33 cellular contexts compared by ENCODE assay signal in the genomic region with DNA sequence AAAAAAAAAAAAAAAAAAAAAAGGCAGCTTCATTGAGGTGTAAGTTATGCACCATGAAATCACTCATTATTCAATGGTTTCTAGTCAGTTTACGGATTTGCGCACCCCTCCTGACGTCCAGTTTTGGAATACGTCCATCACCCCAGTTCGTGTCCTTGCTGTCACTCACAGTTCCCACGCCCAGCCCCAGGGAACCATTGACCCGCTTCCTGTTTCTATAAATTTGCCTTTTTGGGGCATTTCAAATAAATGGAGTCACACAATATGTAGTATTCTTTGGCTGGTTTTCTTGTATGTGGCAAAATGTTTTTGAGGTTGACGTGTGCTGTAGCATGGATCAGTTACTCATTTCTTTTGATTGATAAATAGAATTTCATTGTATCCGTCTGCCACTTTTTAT. TPM values are rescaled to one million over a fixed set of nuclear protein-coding genes. Genes with fewer than 3 reads are reported as not detected.
"Had no signal": no experiment of that assay in that cellular context is flagged by ENCODE, and none has a peak within 500 bp of the region (broad histone marks: within the 10 kb centered on the region; RNA-seq: fewer than 3 reads in every experiment).

No MANE protein-coding gene starts in this region.

- H3K9me3 Mint-ChIP-seq: activated CD8-positive, alpha-beta T cell treated with anti-CD3 and anti-CD28 coated beads for 36 hours; activated naive CD4-positive, alpha-beta T cell treated with anti-CD3 and anti-CD28 coated beads, Interleukin-2, amount 50 U/mL, for 24 hours; activated naive CD8-positive, alpha-beta T cell treated with anti-CD3 and anti-CD28 coated beads, Interleukin-2, amount 10 ng/mL, durations not matched to agents 7 days and 5 days; activated T-cell treated with anti-CD3 and anti-CD28 coated beads, Interleukin-2, amount 50 U/mL, for 72 hours; activated T-helper 17 cell treated with anti-CD3 and anti-CD28 coated beads, Interleukin-2, amount 50 U/mL, for 72 hours had no signal

- ATAC-seq: activated CD8-positive, alpha-beta T cell treated with anti-CD3 and anti-CD28 coated beads for 36 hours; activated T-cell treated with anti-CD3 and anti-CD28 coated beads, Interleukin-2, amount 50 U/mL, for 72 hours; activated T-helper 17 cell treated with anti-CD3 and anti-CD28 coated beads, Interleukin-2, amount 50 U/mL, for 72 hours had no signal

- H3K36me3 Mint-ChIP-seq: activated naive CD4-positive, alpha-beta T cell treated with anti-CD3 and anti-CD28 coated beads, Interleukin-2, amount 50 U/mL, for 24 hours had no signal

- H3K4me1 Mint-ChIP-seq: activated naive CD4-positive, alpha-beta T cell treated with anti-CD3 and anti-CD28 coated beads, Interleukin-2, amount 50 U/mL, for 24 hours had no signal

- H3K4me3 Mint-ChIP-seq: activated CD8-positive, alpha-beta T cell treated with anti-CD3 and anti-CD28 coated beads for 36 hours; activated naive CD4-positive, alpha-beta T cell treated with anti-CD3 and anti-CD28 coated beads, Interleukin-2, amount 50 U/mL, for 24 hours; activated naive CD8-positive, alpha-beta T cell treated with anti-CD3 and anti-CD28 coated beads, Interleukin-2, amount 10 ng/mL, durations not matched to agents 7 days and 5 days; activated T-cell treated with anti-CD3 and anti-CD28 coated beads, Interleukin-2, amount 50 U/mL, for 72 hours; activated T-helper 17 cell treated with anti-CD3 and anti-CD28 coated beads, Interleukin-2, amount 50 U/mL, for 72 hours had no signal

- DNase-seq: activated CD4-positive, alpha-beta T cell treated with anti-CD3 and anti-CD28 coated beads for 1 hour; activated CD4-positive, alpha-beta T cell treated with anti-CD3 and anti-CD28 coated beads for 48 hours; activated CD4-positive, CD25-positive, alpha-beta regulatory T cell; activated CD8-positive, alpha-beta T cell treated with anti-CD3 and anti-CD28 coated beads for 36 hours; activated naive CD4-positive, alpha-beta T cell; activated T-cell treated with anti-CD3 and anti-CD28 coated beads, Interleukin-2, amount 50 U/mL, for 1 hour; activated T-cell treated with anti-CD3 and anti-CD28 coated beads, Interleukin-2, amount 50 U/mL, for 72 hours; amygdala; caudate nucleus; MG63; NCI-H1048; NCI-H1105 treated with DMSO at 0.1 percent for 48 hours; NCI-H1436; NCI-H1694; NCI-H1930; NCI-H2081 treated with DMSO at 0.1 percent for 48 hours; NCI-H226; NCI-H446 treated with DMSO at 0.1 percent for 48 hours; NCI-H524; Right ventricle myocardium superior; RPMI8226; SW 1271; T-helper 1 cell; T-helper 2 cell; T-helper 9 cell; WERI-Rb-1 had no signal

- H3K4me1 ChIP-seq: ascending aorta, breast epithelium, Peyer's patch had no signal

- H3K9me3 ChIP-seq: ascending aorta, MG63, Peyer's patch had no signal

- H3K27ac ChIP-seq: ascending aorta, breast epithelium, Peyer's patch, WERI-Rb-1 had no signal

- H3K4me3 ChIP-seq: ascending aorta, breast epithelium, MG63, Peyer's patch had no signal

- H3K27me3 ChIP-seq: ascending aorta, breast epithelium, MG63, Peyer's patch had no signal

- H3K27ac Mint-ChIP-seq: activated CD8-positive, alpha-beta T cell treated with anti-CD3 and anti-CD28 coated beads for 36 hours; activated naive CD4-positive, alpha-beta T cell treated with anti-CD3 and anti-CD28 coated beads, Interleukin-2, amount 50 U/mL, for 24 hours; activated naive CD8-positive, alpha-beta T cell treated with anti-CD3 and anti-CD28 coated beads, Interleukin-2, amount 10 ng/mL, durations not matched to agents 7 days and 5 days; activated T-cell treated with anti-CD3 and anti-CD28 coated beads, Interleukin-2, amount 50 U/mL, for 72 hours; activated T-helper 17 cell treated with anti-CD3 and anti-CD28 coated beads, Interleukin-2, amount 50 U/mL, for 72 hours had no signal

- H3K36me3 ChIP-seq: ascending aorta, breast epithelium, MG63, Peyer's patch, WERI-Rb-1 had no signal

- H3K27me3 Mint-ChIP-seq: activated CD8-positive, alpha-beta T cell treated with anti-CD3 and anti-CD28 coated beads for 36 hours; activated naive CD4-positive, alpha-beta T cell treated with anti-CD3 and anti-CD28 coated beads, Interleukin-2, amount 50 U/mL, for 24 hours; activated T-helper 17 cell treated with anti-CD3 and anti-CD28 coated beads, Interleukin-2, amount 50 U/mL, for 72 hours had no signal

RNA-seq across cellular contexts. Expression of a gene that starts 18.5 kb away (rescaled TPM):
- total RNA-seq: activated CD8-positive, alpha-beta memory T cell treated with anti-CD3 and anti-CD28 coated beads for 36 hours; activated naive CD8-positive, alpha-beta T cell treated with anti-CD3 and anti-CD28 coated beads, Interleukin-2, amount 10 ng/mL, durations not matched to agents 7 days and 5 days had no signal
